Comparison of ENCODE assay signal across 1 cellular context in genomic region chr10:58348571-58349033, GRCh38.
A peak's percentile ranks its signal among the peaks of the same experiment; 100 is the strongest.
TF ChIP-seq lines count a peak whose summit lies in the region.

No MANE protein-coding gene starts in this region.

TF ChIP-seq in IMR-90, 13 proteins besides CTCF, POLR2A, EP300 and RAD21 (continued from another document):
- TF ChIP-seq MAZ (IDR thresholded peaks at IDR 0.05; ENCODE audit: borderline replicate concordance, low read depth, low read length) (no peak), MAFK (IDR thresholded peaks at IDR 0.05; ENCODE audit: low read depth, low read length) (peak; percentile 80), FOS (IDR thresholded peaks at IDR 0.05; ENCODE audit: low read depth, low read length) (no peak), CHD1 (IDR thresholded peaks at IDR 0.05; ENCODE audit: low read depth, low read length) (no peak), ELK1 (IDR thresholded peaks at IDR 0.05; ENCODE audit: borderline replicate concordance, low read depth, low read length) (no peak), USF2 (IDR thresholded peaks at IDR 0.05; ENCODE audit: low read depth, low read length) (no peak), RFX5 (IDR thresholded peaks at IDR 0.05; ENCODE audit: low read depth, low read length) (no peak), SMC3 (IDR thresholded peaks at IDR 0.05; ENCODE audit: low read depth, low read length) (no peak), MXI1 (IDR thresholded peaks at IDR 0.05; ENCODE audit: borderline replicate concordance, low read depth, low read length) (no peak), NFE2L2 (IDR thresholded peaks at IDR 0.05; ENCODE audit: low read depth, low read length) (no peak), CEBPB (IDR thresholded peaks at IDR 0.05; ENCODE audit: low read depth, low read length) (peak; percentile 80)
